Comparison of ENCODE assay signal across 13 cellular contexts in genomic region chr1:13956386-13956785, GRCh38.
"Had no signal": no experiment of that assay in that cellular context is flagged by ENCODE, and none has a peak within 500 bp of the region (broad histone marks: within the 10 kb centered on the region; RNA-seq: fewer than 3 reads in every experiment).

No MANE protein-coding gene starts in this region.

- ATAC-seq: activated CD4-positive, CD25-positive, alpha-beta regulatory T cell treated with anti-CD3 and anti-CD28 coated beads, Interleukin-2, amount 50 U/mL, for 24 hours; left colon; right lobe of liver had no signal

- H3K27ac ChIP-seq: prostate gland, right lobe of liver, transverse colon had no signal

- H3K4me3 Mint-ChIP-seq: activated naive CD8-positive, alpha-beta T cell; nephron had no signal

- H3K36me3 ChIP-seq: prostate gland, right lobe of liver, transverse colon had no signal

- H3K4me1 ChIP-seq: prostate gland, right lobe of liver, transverse colon had no signal

- H3K36me3 Mint-ChIP-seq: activated naive CD8-positive, alpha-beta T cell had no signal

- H3K27me3 ChIP-seq: right lobe of liver, transverse colon had no signal

- DNase-seq: activated CD4-positive, alpha-beta T cell treated with anti-CD3 and anti-CD28 coated beads, Interleukin-2, amount 50 U/mL, for 4 hours; activated gamma-delta T cell; activated T-cell treated with anti-CD3 and anti-CD28 coated beads, Interleukin-2, amount 50 U/mL, for 1 hour; amygdala; left colon; right lobe of liver; stimulated activated naive CD4-positive, alpha-beta T cell; substantia nigra; transverse colon had no signal

- H3K9me3 ChIP-seq: prostate gland, right lobe of liver, transverse colon had no signal

- H3K4me3 ChIP-seq: prostate gland, right lobe of liver, transverse colon had no signal

- H3K27ac Mint-ChIP-seq: activated naive CD8-positive, alpha-beta T cell; nephron had no signal

- H3K9me3 Mint-ChIP-seq: nephron had no signal
